34 cellular contexts compared by ENCODE assay signal in the genomic region with DNA sequence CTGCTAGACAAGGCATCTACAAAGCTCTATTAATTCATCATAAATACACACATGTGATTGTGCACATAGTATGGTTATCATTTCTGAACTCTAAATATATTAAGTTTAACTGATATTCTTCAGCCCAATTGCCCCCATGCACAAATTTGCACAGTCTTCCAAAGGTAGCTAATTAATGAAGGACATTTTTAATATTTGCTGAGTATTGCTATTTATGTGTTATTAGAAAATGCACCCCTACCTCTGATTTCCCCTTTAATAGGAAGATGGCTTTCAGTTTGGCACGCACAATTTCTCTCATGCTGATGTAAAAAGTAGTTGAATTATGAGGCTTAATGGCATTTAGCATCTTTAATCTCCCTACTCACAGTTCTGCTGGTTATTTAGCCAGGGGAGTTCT.
"Had no signal": no experiment of that assay in that cellular context is flagged by ENCODE, and none has a peak within 500 bp of the region (broad histone marks: within the 10 kb centered on the region; RNA-seq: fewer than 3 reads in every experiment).

No MANE protein-coding gene starts in this region.

- H3K27me3 ChIP-seq: MG63 had no signal

- H3K9me3 ChIP-seq: MG63 had no signal

- DNase-seq: Karpas-422, Kasumi-1, MG63, MM.1S, MV-4-11, NCI-H1048, NCI-H1092, NCI-H1092 treated with DMSO at 0.1 percent for 48 hours, NCI-H1105, NCI-H1105 treated with DMSO at 0.1 percent for 48 hours, NCI-H1417, NCI-H1417 treated with DMSO at 0.1 percent for 48 hours, NCI-H1436, NCI-H1436 treated with DMSO at 0.1 percent for 48 hours, NCI-H1694, NCI-H1694 treated with DMSO at 0.1 percent for 48 hours, NCI-H187, NCI-H187 treated with DMSO at 0.1 percent for 48 hours, NCI-H1930, NCI-H2029, NCI-H2029 treated with DMSO at 0.1 percent for 48 hours, NCI-H2081, NCI-H2081 treated with DMSO at 0.1 percent for 48 hours, NCI-H2107, NCI-H2171, NCI-H2171 treated with DMSO at 0.1 percent for 48 hours, NCI-H2227 treated with DMSO at 0.1 percent for 48 hours, NCI-H226, NCI-H345, NCI-H446, NCI-H446 treated with DMSO at 0.1 percent for 48 hours, NCI-H510A, NCI-H510A treated with DMSO at 0.1 percent for 48 hours, NCI-H524 had no signal

- H3K4me3 ChIP-seq: MG63 had no signal

- H3K36me3 ChIP-seq: MG63 had no signal
